In genomic region chr17:50719144-50719923, GRCh38 we compare ENCODE assay signal across 8 cellular contexts. TPM values are rescaled to one million over a fixed set of nuclear protein-coding genes. Genes with fewer than 3 reads are reported as not detected.
DNase-seq lines count a peak whose midpoint lies in the region; ATAC-seq and TF ChIP-seq lines count a peak whose summit lies in the region.

A gene with protein sequence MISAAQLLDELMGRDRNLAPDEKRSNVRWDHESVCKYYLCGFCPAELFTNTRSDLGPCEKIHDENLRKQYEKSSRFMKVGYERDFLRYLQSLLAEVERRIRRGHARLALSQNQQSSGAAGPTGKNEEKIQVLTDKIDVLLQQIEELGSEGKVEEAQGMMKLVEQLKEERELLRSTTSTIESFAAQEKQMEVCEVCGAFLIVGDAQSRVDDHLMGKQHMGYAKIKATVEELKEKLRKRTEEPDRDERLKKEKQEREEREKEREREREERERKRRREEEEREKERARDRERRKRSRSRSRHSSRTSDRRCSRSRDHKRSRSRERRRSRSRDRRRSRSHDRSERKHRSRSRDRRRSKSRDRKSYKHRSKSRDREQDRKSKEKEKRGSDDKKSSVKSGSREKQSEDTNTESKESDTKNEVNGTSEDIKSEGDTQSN (plus strand): TSS chr17:50719603. CDS start chr17:50719733, 130 bp downstream.

- H3K27ac Mint-ChIP-seq in activated CD4-positive, alpha-beta T cell treated with anti-CD3 and anti-CD28 coated beads, Interleukin-2, amount 10 ng/mL, durations not matched to agents 24 days and 14 days: peak within 1 kb of the TSS; percentile 99

- peak within 1 kb of the TSS; percentile 95 for H3K4me3 ChIP-seq in BLaER1
- peak within 1 kb of the TSS; percentile 95 for H3K4me3 ChIP-seq in colonic mucosa

- peak within 1 kb of the TSS; percentile 74 for H3K4me2 ChIP-seq in BLaER1

- DNase-seq in NCI-H526 treated with DMSO at 0.1 percent for 48 hours (lab: John Stamatoyannopoulos, UW) (peak; percentile 92), colonic mucosa (peak; percentile 95), left lobe of liver (ENCODE audit: low spot score) (peak; percentile 96)
- peak; percentile 99 for DNase-seq in activated CD4-positive, alpha-beta T cell treated with anti-CD3 and anti-CD28 coated beads, Interleukin-2, amount 10 ng/mL, durations not matched to agents 24 days and 14 days
- peak; percentile 93 to 95 for DNase-seq in stimulated activated CD4-positive, alpha-beta T cell treated with anti-CD3 and anti-CD28 coated beads, Interleukin-2, amount 100 ng/mL, for 24 hours

- no peaks in the 10 kb centered on the region for H3K27me3 Mint-ChIP-seq in activated CD4-positive, alpha-beta T cell treated with anti-CD3 and anti-CD28 coated beads, Interleukin-2, amount 10 ng/mL, durations not matched to agents 24 days and 14 days

- H4K20me1 ChIP-seq in BLaER1: peaks cover 48% of the 10 kb centered on the region

- H3K4me1 ChIP-seq in BLaER1 (peaks cover 31% of the 10 kb centered on the region), colonic mucosa (peaks cover 16% of the 10 kb centered on the region)

- peak within 1 kb of the TSS; percentile 82 for H3K4me3 Mint-ChIP-seq in activated CD4-positive, alpha-beta T cell treated with anti-CD3 and anti-CD28 coated beads, Interleukin-2, amount 10 ng/mL, durations not matched to agents 24 days and 14 days

- H3K9ac ChIP-seq in BLaER1: peak within 1 kb of the TSS; percentile 98
- peak within 1 kb of the TSS; percentile 79 to 92 for H3K9ac ChIP-seq in colonic mucosa (ENCODE audit: low read depth in 2 of 2, low read length in 2 of 2)

- ATAC-seq in GM19351 (IDR thresholded peaks at IDR 0.05; ENCODE audit: unreplicated experiment): peak; percentile 90
- peak; percentile 92 for ATAC-seq in HG03520 (IDR thresholded peaks at IDR 0.05; ENCODE audit: unreplicated experiment)
- peak; percentile 92 for ATAC-seq in left lobe of liver

- H3K36me3 ChIP-seq in BLaER1: peaks cover 18% of the 10 kb centered on the region
- no peaks in the 10 kb centered on the region for H3K36me3 ChIP-seq in colonic mucosa

- H3K27me3 ChIP-seq in BLaER1: no peaks in the 10 kb centered on the region
- H3K27me3 ChIP-seq in colonic mucosa: no peaks in the 10 kb centered on the region

- peak within 1 kb of the TSS; percentile 99 for H3K27ac ChIP-seq in BLaER1
- H3K27ac ChIP-seq in colonic mucosa: peak within 1 kb of the TSS; percentile 99

- TF ChIP-seq CTCF in colonic mucosa (IDR thresholded peaks at IDR 0.05): no peak

- no peaks in the 10 kb centered on the region for H3K9me3 ChIP-seq in BLaER1
- H3K9me3 ChIP-seq in colonic mucosa: no peaks in the 10 kb centered on the region

- no peaks in the 10 kb centered on the region for H3K9me3 Mint-ChIP-seq in activated CD4-positive, alpha-beta T cell treated with anti-CD3 and anti-CD28 coated beads, Interleukin-2, amount 10 ng/mL, durations not matched to agents 24 days and 14 days

- H3K36me3 Mint-ChIP-seq in activated CD4-positive, alpha-beta T cell treated with anti-CD3 and anti-CD28 coated beads, Interleukin-2, amount 10 ng/mL, durations not matched to agents 24 days and 14 days (ENCODE audit: low read depth): peaks cover 18% of the 10 kb centered on the region

- peaks cover 10% of the 10 kb centered on the region for H3K4me1 Mint-ChIP-seq in activated CD4-positive, alpha-beta T cell treated with anti-CD3 and anti-CD28 coated beads, Interleukin-2, amount 10 ng/mL, durations not matched to agents 24 days and 14 days

- intact Hi-C loops in activated CD4-positive, alpha-beta T cell treated with anti-CD3 and anti-CD28 coated beads, Interleukin-2, amount 10 ng/mL, durations not matched to agents 24 days and 14 days (cut with micrococcal nuclease): loop anchor here (1.0 to 2.0 kb wide), 2 partner anchors 11 to 147 kb away; partner anchors contain the start of gene TOB1
- intact Hi-C loops in colonic mucosa (cut with DNase I): no loop called here

RNA-seq across cellular contexts. Expression of the gene that starts here (rescaled TPM):
- 125 and 133 TPM in 2 replicates for total RNA-seq in activated CD4-positive, alpha-beta T cell treated with anti-CD3 and anti-CD28 coated beads, Interleukin-2, amount 10 ng/mL, durations not matched to agents 24 days and 14 days
- 10 to 100 TPM; 73.0 to 88.3 TPM for total RNA-seq in colonic mucosa
- total RNA-seq in left lobe of liver: 43.6 TPM

Comparison
In these comparisons a context has a peak if more than half of its experiments do, and no peak if none do; other contexts are left out.
1. Peak in every context shown above with its lines: DNase-seq, ATAC-seq, H3K4me3 ChIP-seq and H3K27ac ChIP-seq.